In the genomic region with DNA sequence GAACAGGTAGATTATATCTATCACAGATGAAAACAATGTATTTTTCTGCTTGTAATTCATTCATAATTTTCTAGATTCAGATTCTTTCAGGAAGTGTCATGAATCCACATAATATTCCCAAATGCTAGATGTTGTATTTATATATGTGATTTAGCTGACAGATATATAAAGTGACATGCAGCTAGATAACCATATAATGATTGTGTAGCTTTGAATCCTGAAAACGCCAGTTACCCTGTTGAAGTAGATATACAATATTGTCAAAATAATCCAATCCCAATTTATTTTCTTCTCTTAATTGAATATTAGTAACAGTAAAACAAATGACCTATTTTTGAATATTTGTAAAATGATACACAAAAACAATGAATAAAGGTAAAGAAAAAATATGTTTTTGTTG, we compare ENCODE assay signal across 11 cellular contexts.
"Had no signal": no experiment of that assay in that cellular context is flagged by ENCODE, and none has a peak within 500 bp of the region (broad histone marks: within the 10 kb centered on the region; RNA-seq: fewer than 3 reads in every experiment).

No MANE protein-coding gene starts in this region.

- H3K9ac ChIP-seq: GM23248 had no signal

- H3K4me2 ChIP-seq: GM23338 had no signal

- H2AFZ ChIP-seq: GM23248, GM23338 had no signal

- H3K4me1 ChIP-seq: HAP-1 had no signal

- ATAC-seq: GM23338, HCT116 had no signal

- H3K27ac ChIP-seq: GM23248 had no signal

- DNase-seq: GM23248, GOT3, H7, H9, HCEC 1CT, HFFc6 had no signal

- H3K36me3 ChIP-seq: HAP-1 had no signal

- H3K4me3 ChIP-seq: GM23248, GM23338, HAP-1 had no signal

- FAIRE-seq: H1, H54 had no signal
